8 cellular contexts compared by ENCODE assay signal in genomic region chr3:42600111-42600957, GRCh38. TPM values are rescaled to one million over a fixed set of nuclear protein-coding genes. Genes with fewer than 3 reads are reported as not detected.
DNase-seq lines count a peak whose midpoint lies in the region; ATAC-seq, FAIRE-seq and TF ChIP-seq lines count a peak whose summit lies in the region.

TSS of gene NKTR (plus strand) at chr3:42600686. CDS start at chr3:42601007, 321 bp downstream.

- peak within 1 kb of the TSS; percentile 88 for H3K4me3 Mint-ChIP-seq in activated naive CD8-positive, alpha-beta T cell treated with anti-CD3 and anti-CD28 coated beads, Interleukin-2, amount 50 U/mL, for 24 hours

- intact Hi-C loops in Right ventricle myocardium superior (cut with DNase I) = loop anchor here (5.0 kb wide), 1 partner anchor 52 kb away; the partner anchor contains the start of gene ZBTB47
- intact Hi-C loops in pancreas (cut with DNase I) = no loop called here
- intact Hi-C loops in tibial artery (cut with DNase I; ENCODE audit: low total_unique reads) = no loop called here

- H3K4me1 ChIP-seq in pancreas (peaks cover 0 to 20% (median 2%) of the 10 kb centered on the region in 3 donors), tibial artery (peaks cover 0 to 32% (median 11%) of the 10 kb centered on the region in 4 donors)

- peak; percentile 88 for ATAC-seq in HG02763 (IDR thresholded peaks at IDR 0.05; ENCODE audit: unreplicated experiment)
- peak; percentile 91 for ATAC-seq in activated naive CD8-positive, alpha-beta T cell treated with anti-CD3 and anti-CD28 coated beads, Interleukin-2, amount 50 U/mL, for 24 hours
- peak; percentile 97 for ATAC-seq in Right ventricle myocardium superior (ENCODE audit: poor library complexity)
- peak; percentile 93 to 95 (median 94) for ATAC-seq in pancreas

- H3K36me3 Mint-ChIP-seq in activated naive CD8-positive, alpha-beta T cell treated with anti-CD3 and anti-CD28 coated beads, Interleukin-2, amount 50 U/mL, for 24 hours (ENCODE audit: low read depth) = peaks cover 40% of the 10 kb centered on the region

- TF ChIP-seq CTCF in GM12865 (IDR thresholded peaks at IDR 0.05; ENCODE audit: insufficient read depth, low read depth, low read length, missing control alignments) (no peak), pancreas (IDR thresholded peaks at IDR 0.05) (peak in 1 of 4 donors; percentile 11), tibial artery (IDR thresholded peaks at IDR 0.05) (no peak)

- H3K27ac ChIP-seq in pancreas = peak within 1 kb of the TSS; percentile 78 to 92 (median 90)
- H3K27ac ChIP-seq in tibial artery = peak within 1 kb of the TSS; percentile 97 to 100

- DNase-seq in GM12865 (ENCODE audit: low read depth) (peak; percentile 100), NCI-H1417 treated with DMSO at 0.1 percent for 48 hours (lab: John Stamatoyannopoulos, UW) (peak; percentile 91), SW480 (ENCODE audit: low spot score) (peak; percentile 99), Right ventricle myocardium superior (peak; percentile 98), pancreas (peak; percentile 98 to 100 (median 100)), tibial artery (peak; percentile 96 to 97)
- peak; percentile 99 for DNase-seq in activated naive CD8-positive, alpha-beta T cell treated with anti-CD3 and anti-CD28 coated beads, Interleukin-2, amount 50 U/mL, for 24 hours

- peaks cover 39% of the 10 kb centered on the region for H3K4me1 Mint-ChIP-seq in activated naive CD8-positive, alpha-beta T cell treated with anti-CD3 and anti-CD28 coated beads, Interleukin-2, amount 50 U/mL, for 24 hours

- H3K27ac Mint-ChIP-seq in activated naive CD8-positive, alpha-beta T cell treated with anti-CD3 and anti-CD28 coated beads, Interleukin-2, amount 50 U/mL, for 24 hours = peak within 1 kb of the TSS; percentile 97

- no peaks in the 10 kb centered on the region for H3K36me3 ChIP-seq in pancreas
- H3K36me3 ChIP-seq in tibial artery = peaks cover 0 to 4% (median 0%) of the 10 kb centered on the region in 3 donors

- 0 to 1% methylated on average over 63 to 76 of the region's 76 CpGs for WGBS in pancreas, 2 donors

- H3K4me3 ChIP-seq in GM12865 (ENCODE audit: low read depth, low read length) (peak within 1 kb of the TSS; percentile 96), pancreas (peak within 1 kb of the TSS; percentile 81 to 97 (median 88)), tibial artery (peak within 1 kb of the TSS; percentile 87 to 99)

- FAIRE-seq in pancreas (lab: Jason Lieb, UNC) = peak; percentile 59

- H3K9me3 Mint-ChIP-seq in activated naive CD8-positive, alpha-beta T cell treated with anti-CD3 and anti-CD28 coated beads, Interleukin-2, amount 50 U/mL, for 24 hours = no peaks in the 10 kb centered on the region

- H3K27me3 Mint-ChIP-seq in activated naive CD8-positive, alpha-beta T cell treated with anti-CD3 and anti-CD28 coated beads, Interleukin-2, amount 50 U/mL, for 24 hours = peaks cover 2% of the 10 kb centered on the region

- H3K27me3 ChIP-seq in pancreas (no peaks in the 10 kb centered on the region), tibial artery (no peaks in the 10 kb centered on the region)

- no peaks in the 10 kb centered on the region for H3K9me3 ChIP-seq in pancreas
- peaks cover 0 to 3% (median 0%) of the 10 kb centered on the region in 3 donors for H3K9me3 ChIP-seq in tibial artery

RNA-seq across cellular contexts. Expression of gene NKTR, which starts in this region (rescaled TPM):
- total RNA-seq in Right ventricle myocardium superior (21.6 TPM), pancreas (10 to 100 TPM; 15.5 to 42.0 (median 33.0) TPM)
- 10 to 100 TPM; 27.9 to 46.8 TPM for polyA plus RNA-seq in pancreas

Comparison
In these comparisons a context has a peak if more than half of its experiments do, and no peak if none do; other contexts are left out.
1. Peak in every context shown above with its lines: DNase-seq, ATAC-seq, H3K4me3 ChIP-seq and H3K27ac ChIP-seq.